Comparison of ENCODE assay signal across 17 cellular contexts in the genomic region with DNA sequence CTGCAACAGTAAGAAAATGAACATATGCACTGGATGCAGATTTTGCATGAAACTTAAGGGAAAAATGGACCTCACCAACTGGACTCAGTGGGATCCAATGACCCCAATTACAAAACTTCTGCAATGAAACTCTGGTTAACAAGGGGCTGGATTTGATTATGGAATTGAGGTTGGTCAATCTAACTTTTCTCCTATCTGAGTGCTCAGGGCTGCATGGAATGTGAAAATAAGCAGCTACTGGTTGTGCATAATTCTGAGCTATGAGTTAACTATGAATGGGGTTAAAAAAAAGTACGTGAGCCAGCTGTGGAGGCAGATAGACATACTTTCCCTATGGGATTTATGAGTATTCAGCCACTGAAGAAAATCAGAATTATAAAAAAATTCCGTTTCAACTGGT. TPM values are rescaled to one million over a fixed set of nuclear protein-coding genes. Genes with fewer than 3 reads are reported as not detected.
A peak's percentile ranks its signal among the peaks of the same experiment; 100 is the strongest.
DNase-seq lines count a peak whose midpoint lies in the region; ATAC-seq and TF ChIP-seq lines count a peak whose summit lies in the region.
"Had no signal": no experiment of that assay in that cellular context is flagged by ENCODE, and none has a peak within 500 bp of the region (broad histone marks: within the 10 kb centered on the region; RNA-seq: fewer than 3 reads in every experiment).

No MANE protein-coding gene starts in this region.

- no peak overlapping the region for H3K27ac Mint-ChIP-seq in neural progenitor cell
- H3K27ac Mint-ChIP-seq: CD8-positive, alpha-beta memory T cell had no signal

- H3K4me3 ChIP-seq in AG10803 (ENCODE audit: low read length) (no peak overlapping the region), PC-9 (peak overlapping the region; percentile 45; the same call in 1 of the 2 replicates), fibroblast of mammary gland (ENCODE audit: control insufficient read depth, low read depth, low read length) (no peak overlapping the region), neural progenitor cell (no peak overlapping the region)
- H3K4me3 ChIP-seq: MG63, Peyer's patch had no signal

- H3K36me3 ChIP-seq in PC-9 (ENCODE audit: low read depth) (no peaks in the 10 kb centered on the region), neural progenitor cell (no peaks in the 10 kb centered on the region)
- H3K36me3 ChIP-seq: MG63, Peyer's patch had no signal

- H4K20me1 ChIP-seq in PC-9 (ENCODE audit: insufficient read depth), result no peaks in the 10 kb centered on the region
- H4K20me1 ChIP-seq in neural progenitor cell (ENCODE audit: low read depth), result no peaks in the 10 kb centered on the region

- H3K4me1 ChIP-seq in PC-9 (replicated peaks; ENCODE audit: insufficient read depth), result no peaks in the 10 kb centered on the region
- no peaks in the 10 kb centered on the region for H3K4me1 ChIP-seq in neural progenitor cell
- H3K4me1 ChIP-seq: Peyer's patch had no signal

- H3K27ac ChIP-seq in PC-9, result no peak overlapping the region
- H3K27ac ChIP-seq in neural progenitor cell, result no peak overlapping the region
- H3K27ac ChIP-seq: KMS-11, Peyer's patch had no signal

- H3K9me3 Mint-ChIP-seq in neural progenitor cell, result peaks cover 9% of the 10 kb centered on the region
- H3K9me3 Mint-ChIP-seq: CD8-positive, alpha-beta memory T cell had no signal

- CTCF ChIA-PET in PC-9 (lab: Charles Lee), result no interaction called here

- H3K4me1 Mint-ChIP-seq in neural progenitor cell, result no peaks in the 10 kb centered on the region

- POLR2A ChIA-PET in PC-9 (lab: Charles Lee; ENCODE audit: unreplicated experiment), result no interaction called here

- H3K9ac ChIP-seq in neural progenitor cell, result no peak overlapping the region
- H3K9ac ChIP-seq: KMS-11 had no signal

- intact Hi-C loops in PC-9 (cut with micrococcal nuclease; ENCODE audit: unreplicated experiment), result no loop called here
- intact Hi-C loops in posterior vena cava (cut with DNase I), result no loop called here

- TF ChIP-seq CTCF in AG10803 (conservative IDR thresholded peaks at IDR 0.05; ENCODE audit: low read length), result no peak
- no peak for TF ChIP-seq CTCF in PC-9 (conservative IDR thresholded peaks at IDR 0.05)
- no peak for TF ChIP-seq CTCF in fibroblast of mammary gland (conservative IDR thresholded peaks at IDR 0.05; ENCODE audit: control insufficient read depth, insufficient read depth, low read depth, low read length)
- no peak for TF ChIP-seq CTCF in neural progenitor cell (IDR thresholded peaks at IDR 0.05)

- H2AFZ ChIP-seq in PC-9 (peak overlapping the region; percentile 81), neural progenitor cell (replicated peaks) (peak overlapping the region; percentile 78)

- no TSS peak for BruUV-seq in PC-9 (replicated peaks; lab: Mats Ljungman, UMichigan)

- no peak for ATAC-seq in GM19023 (IDR thresholded peaks at IDR 0.05; ENCODE audit: unreplicated experiment)

- DNase-seq in AG10803 (ENCODE audit: low read depth) (peak; percentile 55), PC-9 (no peak), fibroblast of mammary gland (ENCODE audit: low read depth) (peak; percentile 68), neural progenitor cell (ENCODE audit: low spot score) (no peak), DMS153 treated with DMSO at 0.1 percent for 48 hours (lab: John Stamatoyannopoulos, UW; ENCODE audit: unreplicated experiment) (no peak), LoVo (ENCODE audit: low spot score) (no peak), posterior vena cava (ENCODE audit: low spot score) (no peak)
- DNase-seq: CD8-positive, alpha-beta memory T cell; MG63; NCI-H1105; NCI-H187; NCI-H2171; NCI-H446 treated with DMSO at 0.1 percent for 48 hours; Peyer's patch had no signal

- H3K4me2 ChIP-seq in PC-9, result peak overlapping the region; percentile 70
- no peak overlapping the region for H3K4me2 ChIP-seq in neural progenitor cell
- H3K4me2 ChIP-seq: KMS-11 had no signal

- H3K27me3 ChIP-seq in PC-9 (ENCODE audit: insufficient read depth, low read depth), result no peaks in the 10 kb centered on the region
- no peaks in the 10 kb centered on the region for H3K27me3 ChIP-seq in neural progenitor cell
- H3K27me3 ChIP-seq: MG63, Peyer's patch had no signal

- no peak overlapping the region for H3K4me3 Mint-ChIP-seq in neural progenitor cell
- H3K4me3 Mint-ChIP-seq: CD8-positive, alpha-beta memory T cell had no signal

- H3K9me2 ChIP-seq in PC-9 (ENCODE audit: insufficient read depth), result no peaks in the 10 kb centered on the region

- H3F3A ChIP-seq in PC-9 (ENCODE audit: insufficient read depth, low read depth), result no peaks in the 10 kb centered on the region
- no peaks in the 10 kb centered on the region for H3F3A ChIP-seq in neural progenitor cell (ENCODE audit: low read depth)

- peaks cover 2% of the 10 kb centered on the region for H3K27me3 Mint-ChIP-seq in neural progenitor cell (ENCODE audit: insufficient read depth, low read depth)

- H3K79me2 ChIP-seq in PC-9 (ENCODE audit: low read depth) (no peaks in the 10 kb centered on the region), neural progenitor cell (ENCODE audit: low read depth) (no peaks in the 10 kb centered on the region)

- H3K9me3 ChIP-seq in PC-9 (ENCODE audit: insufficient read depth, low read depth) (no peaks in the 10 kb centered on the region), neural progenitor cell (ENCODE audit: low read depth) (no peaks in the 10 kb centered on the region)
- H3K9me3 ChIP-seq: Peyer's patch had no signal

- no peaks in the 10 kb centered on the region for H3K36me3 Mint-ChIP-seq in neural progenitor cell

RNA-seq across cellular contexts. Expression of gene FAM20A, which starts 9.2 kb away (rescaled TPM):
- not detected in 2 replicates for total RNA-seq in PC-9 (2021)
- total RNA-seq in neural progenitor cell (ENCODE audit: low replicate concordance), result 0.22 and 0.41 TPM in 2 replicates
- total RNA-seq in posterior vena cava, result 10 to 100 TPM; 17.6 to 29.9 TPM
- total RNA-seq: A673; CD8-positive, alpha-beta memory T cell had no signal

Comparison
In these comparisons a context has a peak if more than half of its experiments do, and no peak if none do; other contexts are left out.
1. DNase-seq: peak in AG10803 (single experiment) and fibroblast of mammary gland (single experiment); none in PC-9 (0 of 2), neural progenitor cell (single experiment), DMS153 treated with DMSO at 0.1 percent for 48 hours (single experiment), LoVo (single experiment) and posterior vena cava (single experiment).
2. RNA of gene FAM20A, which starts 9.2 kb away (total RNA-seq): 17.6 to 29.9 TPM in posterior vena cava; 0.22 to 0.41 TPM in neural progenitor cell and not detected in PC-9; every median in the first group is over 10 times any median in the second.